ENCODE assay signal across 1 cellular context in genomic region chr11:46446343-46446751, GRCh38.
TF ChIP-seq lines count a peak whose summit lies in the region.

No MANE protein-coding gene starts in this region.

TF ChIP-seq in H1, 55 proteins besides CTCF, POLR2A, EP300 and RAD21 (continued from another document):
- TF ChIP-seq NANOG (IDR thresholded peaks at IDR 0.05; ENCODE audit: insufficient read depth, low read depth, low read length, poor library complexity, severe bottlenecking) (no peak), TBP (IDR thresholded peaks at IDR 0.05; ENCODE audit: low read depth, low read length) (no peak), MAX (IDR thresholded peaks at IDR 0.05) (no peak), SIRT6 (IDR thresholded peaks at IDR 0.05; ENCODE audit: low read length) (no peak), TEAD4 (IDR thresholded peaks at IDR 0.05; ENCODE audit: low read depth, low read length) (no peak)
